ENCODE assay signal across 24 cellular contexts in the genomic region with DNA sequence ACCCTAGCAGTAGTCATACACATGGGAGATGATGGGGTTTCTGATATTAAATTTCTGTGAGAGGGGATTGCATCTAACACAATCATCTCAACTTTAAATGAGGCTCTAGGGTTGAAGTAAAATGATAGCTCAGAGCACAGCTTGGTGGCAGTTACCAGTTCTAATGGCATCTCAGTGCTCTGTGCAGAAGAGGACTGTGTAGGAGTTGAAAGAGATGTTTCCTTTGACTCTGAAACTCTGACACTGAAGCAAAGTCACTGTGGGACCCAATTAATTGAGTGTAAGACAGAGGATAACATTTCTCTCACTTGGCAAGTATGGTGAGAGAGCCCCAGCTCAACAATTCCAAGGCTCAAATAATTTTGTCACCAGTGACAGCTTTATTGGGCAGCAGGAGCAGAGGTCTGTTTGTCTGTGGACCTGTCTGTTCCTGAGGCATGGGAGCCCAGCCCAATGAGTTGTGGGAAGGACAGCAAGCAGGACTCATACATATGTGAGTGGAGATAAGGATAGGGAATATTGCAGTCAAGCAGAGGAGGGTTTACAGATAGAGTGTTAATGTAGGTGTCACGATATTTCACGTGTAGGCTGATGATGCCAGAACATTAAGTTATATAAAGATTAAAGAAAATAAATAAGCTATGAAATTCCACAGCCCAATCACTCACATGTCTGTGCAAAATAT.
"Had no signal": no experiment of that assay in that cellular context is flagged by ENCODE, and none has a peak within 500 bp of the region (broad histone marks: within the 10 kb centered on the region; RNA-seq: fewer than 3 reads in every experiment).

No MANE protein-coding gene starts in this region.

- H3K4me1 Mint-ChIP-seq: activated naive CD4-positive, alpha-beta T cell treated with anti-CD3 and anti-CD28 coated beads, Interleukin-2, amount 50 U/mL, for 24 hours; memory B cell; nephron; stimulated activated effector memory CD8-positive, alpha-beta T cell treated with anti-CD3 and anti-CD28 coated beads, Interleukin-12 subunit alpha, Interleukin-12 subunit beta, amount 100 ng/mL, for 72 hours had no signal

- H3K27ac ChIP-seq: body of pancreas, cardiac muscle cell, heart right ventricle, parathyroid adenoma, right lobe of liver, stomach, testis, upper lobe of left lung had no signal

- ATAC-seq: activated CD8-positive, alpha-beta T cell treated with anti-CD3 and anti-CD28 coated beads, Interleukin-2, amount 10 ng/mL, durations not matched to agents 7 days and 5 days; body of pancreas; heart right ventricle; left cardiac atrium; right lobe of liver; stimulated activated effector memory CD8-positive, alpha-beta T cell treated with anti-CD3 and anti-CD28 coated beads, Interleukin-12 subunit alpha, Interleukin-12 subunit beta, amount 100 ng/mL, for 72 hours had no signal

- H3K27ac Mint-ChIP-seq: activated CD8-positive, alpha-beta T cell treated with anti-CD3 and anti-CD28 coated beads, Interleukin-2, amount 10 ng/mL, durations not matched to agents 7 days and 5 days; activated naive CD4-positive, alpha-beta T cell treated with anti-CD3 and anti-CD28 coated beads, Interleukin-2, amount 50 U/mL, for 24 hours; activated T-helper 1 cell treated with anti-CD3 and anti-CD28 coated beads, Interleukin-12 subunit alpha, Interleukin-12 subunit beta, Interleukin-2, Interleukin-4 antibody, amounts not matched to agents 30 ng/mL and 10 ng/mL and 1 ng/mL, durations not matched to agents 14 hours and 24 hours and 36 hours; endodermal cell; memory B cell; nephron; stimulated activated effector memory CD8-positive, alpha-beta T cell treated with anti-CD3 and anti-CD28 coated beads, Interleukin-12 subunit alpha, Interleukin-12 subunit beta, amount 100 ng/mL, for 72 hours had no signal

- DNase-seq: activated CD4-positive, alpha-beta T cell treated with anti-CD3 and anti-CD28 coated beads for 1 hour; activated CD4-positive, alpha-beta T cell treated with anti-CD3 and anti-CD28 coated beads, Interleukin-2, amount 50 U/mL, for 1 hour; activated CD8-positive, alpha-beta T cell treated with anti-CD3 and anti-CD28 coated beads, Interleukin-2, amount 10 ng/mL, durations not matched to agents 7 days and 5 days; activated gamma-delta T cell treated with Interleukin-2 at 50 U/mL for 16 hours; anterior cingulate cortex; body of pancreas; cortex of kidney; endodermal cell; heart right ventricle; islet precursor cell; left cardiac atrium; right lobe of liver; small intestine; stimulated activated CD4-positive, alpha-beta T cell treated with anti-CD3 and anti-CD28 coated beads, Interleukin-2, amount 100 ng/mL, for 24 hours; stomach; testis; upper lobe of left lung had no signal

- H3K9me3 ChIP-seq: body of pancreas, heart right ventricle, right lobe of liver, stomach, testis had no signal

- H3K4me3 ChIP-seq: body of pancreas, cardiac muscle cell, heart right ventricle, right lobe of liver, stomach, testis, upper lobe of left lung had no signal

- H3K36me3 Mint-ChIP-seq: activated naive CD4-positive, alpha-beta T cell treated with anti-CD3 and anti-CD28 coated beads, Interleukin-2, amount 50 U/mL, for 24 hours; memory B cell; stimulated activated effector memory CD8-positive, alpha-beta T cell treated with anti-CD3 and anti-CD28 coated beads, Interleukin-12 subunit alpha, Interleukin-12 subunit beta, amount 100 ng/mL, for 72 hours had no signal

- H3K9me3 Mint-ChIP-seq: activated naive CD4-positive, alpha-beta T cell treated with anti-CD3 and anti-CD28 coated beads, Interleukin-2, amount 50 U/mL, for 24 hours; activated T-helper 1 cell treated with anti-CD3 and anti-CD28 coated beads, Interleukin-12 subunit alpha, Interleukin-12 subunit beta, Interleukin-2, Interleukin-4 antibody, amounts not matched to agents 30 ng/mL and 10 ng/mL and 1 ng/mL, durations not matched to agents 14 hours and 24 hours and 36 hours; endodermal cell; memory B cell; nephron; stimulated activated effector memory CD8-positive, alpha-beta T cell treated with anti-CD3 and anti-CD28 coated beads, Interleukin-12 subunit alpha, Interleukin-12 subunit beta, amount 100 ng/mL, for 72 hours had no signal

- H3K36me3 ChIP-seq: cardiac muscle cell, heart right ventricle, right lobe of liver, stomach, upper lobe of left lung had no signal

- H3K27me3 ChIP-seq: body of pancreas, cardiac muscle cell, right lobe of liver, stomach, testis, upper lobe of left lung had no signal

- H3K4me3 Mint-ChIP-seq: activated CD8-positive, alpha-beta T cell treated with anti-CD3 and anti-CD28 coated beads, Interleukin-2, amount 10 ng/mL, durations not matched to agents 7 days and 5 days; activated naive CD4-positive, alpha-beta T cell treated with anti-CD3 and anti-CD28 coated beads, Interleukin-2, amount 50 U/mL, for 24 hours; activated T-helper 1 cell treated with anti-CD3 and anti-CD28 coated beads, Interleukin-12 subunit alpha, Interleukin-12 subunit beta, Interleukin-2, Interleukin-4 antibody, amounts not matched to agents 30 ng/mL and 10 ng/mL and 1 ng/mL, durations not matched to agents 14 hours and 24 hours and 36 hours; endodermal cell; memory B cell; nephron; stimulated activated effector memory CD8-positive, alpha-beta T cell treated with anti-CD3 and anti-CD28 coated beads, Interleukin-12 subunit alpha, Interleukin-12 subunit beta, amount 100 ng/mL, for 72 hours had no signal

- H3K4me1 ChIP-seq: body of pancreas, heart right ventricle, parathyroid adenoma, right lobe of liver, stomach, testis, upper lobe of left lung had no signal
